In genomic region chrX:13212191-13212651, GRCh38 we compare ENCODE assay signal across 14 cellular contexts.
DNase-seq lines count a peak whose midpoint lies in the region; ATAC-seq and TF ChIP-seq lines count a peak whose summit lies in the region.
"Had no signal": no experiment of that assay in that cellular context is flagged by ENCODE, and none has a peak within 500 bp of the region (broad histone marks: within the 10 kb centered on the region; RNA-seq: fewer than 3 reads in every experiment).

No MANE protein-coding gene starts in this region.

- peaks cover 20% of the 10 kb centered on the region for H3K9me3 Mint-ChIP-seq in progenitor cell of endocrine pancreas (ENCODE audit: low read depth)
- no peaks in the 10 kb centered on the region for H3K9me3 Mint-ChIP-seq in effector memory CD8-positive, alpha-beta T cell
- H3K9me3 Mint-ChIP-seq: activated T-cell treated with anti-CD3 and anti-CD28 coated beads, Interleukin-2, amount 50 U/mL, for 4 hours had no signal

- TF ChIP-seq RAD21 in SK-N-SH (IDR thresholded peaks at IDR 0.05; ENCODE audit: low read length) = no peak

- H3K4me1 Mint-ChIP-seq in progenitor cell of endocrine pancreas (ENCODE audit: low read depth) = no peaks in the 10 kb centered on the region
- peaks cover 0 to 2% of the 10 kb centered on the region in 2 donors for H3K4me1 Mint-ChIP-seq in effector memory CD8-positive, alpha-beta T cell (ENCODE audit: low read depth in 2 of 2)

- ATAC-seq in GM18873 (IDR thresholded peaks at IDR 0.05; ENCODE audit: low FRiP score, unreplicated experiment) = no peak
- no peak for ATAC-seq in left lung
- no peak for ATAC-seq in effector memory CD8-positive, alpha-beta T cell (replicated peaks)
- ATAC-seq: activated T-cell treated with anti-CD3 and anti-CD28 coated beads, Interleukin-2, amount 50 U/mL, for 4 hours; sciatic nerve had no signal

- WGBS in SK-N-SH (ENCODE audit: low lambda C conversion rate) = 11% methylated on average over 1 of the region's 1 CpG
- WGBS in suprapubic skin = 35% methylated on average over 1 of the region's 1 CpG

- H3K36me3 ChIP-seq in HAP-1 (replicated peaks) (no peaks in the 10 kb centered on the region), SK-N-SH (replicated peaks in 1 of 2; ENCODE audit: control insufficient read depth in 1 of 2, insufficient read depth in 2 of 2, low read length in 1 of 2) (no peaks in the 10 kb centered on the region), left lung (no peaks in the 10 kb centered on the region), suprapubic skin (no peaks in the 10 kb centered on the region)

- H3K27ac ChIP-seq in SK-N-SH (ENCODE audit: low read depth in 2 of 2, low read length in 1 of 2) (peak overlapping the region; percentile 78 to 94; a peak in 3 of 4 replicates), left lung (peak overlapping the region in 1 of 2 donors; percentile 13), suprapubic skin (no peak overlapping the region)
- H3K27ac ChIP-seq: KMS-11 had no signal

- TF ChIP-seq EP300 in SK-N-SH (IDR thresholded peaks at IDR 0.05; ENCODE audit: borderline replicate concordance in 1 of 2, low read depth in 1 of 2, low read length in 1 of 2) = peak in 1 of 2 experiments; percentile 85; a peak in 2 of 4 replicates
- TF ChIP-seq EP300 in suprapubic skin (IDR thresholded peaks at IDR 0.05) = no peak

- H4K20me1 ChIP-seq in SK-N-SH (ENCODE audit: insufficient read depth) = no peaks in the 10 kb centered on the region

- H3K27me3 ChIP-seq in HAP-1 (ENCODE audit: low read depth) (no peaks in the 10 kb centered on the region), SK-N-SH (ENCODE audit: insufficient read depth) (no peaks in the 10 kb centered on the region), left lung (no peaks in the 10 kb centered on the region), suprapubic skin (no peaks in the 10 kb centered on the region)

- H3K27ac Mint-ChIP-seq in progenitor cell of endocrine pancreas = peak overlapping the region; percentile 43
- H3K27ac Mint-ChIP-seq in effector memory CD8-positive, alpha-beta T cell = no peak overlapping the region
- H3K27ac Mint-ChIP-seq: CD4-positive, alpha-beta memory T cell had no signal

- no peaks in the 10 kb centered on the region for H3K79me2 ChIP-seq in SK-N-SH (ENCODE audit: insufficient read depth)

- DNase-seq in HAP-1 (ENCODE audit: low spot score in 2 of 2) = peak; percentile 12 to 86
- DNase-seq in SK-N-SH = no peak
- peak; percentile 60 for DNase-seq in fibroblast of the aortic adventitia (ENCODE audit: low read depth)
- DNase-seq in progenitor cell of endocrine pancreas (ENCODE audit: low spot score, unreplicated experiment) = no peak
- no peak for DNase-seq in left lung
- DNase-seq in effector memory CD8-positive, alpha-beta T cell = no peak
- no peak for DNase-seq in suprapubic skin (ENCODE audit: low spot score in 2 of 2)
- DNase-seq: activated CD4-positive, CD25-positive, alpha-beta regulatory T cell treated with anti-CD3 and anti-CD28 coated beads, Interleukin-2, amount 50 U/mL, for 72 hours; activated T-cell treated with anti-CD3 and anti-CD28 coated beads, Interleukin-2, amount 50 U/mL, for 4 hours; CD4-positive, alpha-beta memory T cell; NCI-H2081 had no signal

- POLR2A ChIA-PET in SK-N-SH (lab: Yijun Ruan, JAX) = no interaction called here

- no peak overlapping the region for H3K4me3 Mint-ChIP-seq in progenitor cell of endocrine pancreas (ENCODE audit: low read depth)
- no peak overlapping the region for H3K4me3 Mint-ChIP-seq in effector memory CD8-positive, alpha-beta T cell
- H3K4me3 Mint-ChIP-seq: activated T-cell treated with anti-CD3 and anti-CD28 coated beads, Interleukin-2, amount 50 U/mL, for 4 hours; CD4-positive, alpha-beta memory T cell had no signal

- no peak for TF ChIP-seq POLR2A in suprapubic skin (IDR thresholded peaks at IDR 0.05)

- in situ Hi-C loops in HAP-1 (cut with MboI; ENCODE audit: low sequenced_read_pairs) = no loop called here

- H3F3A ChIP-seq in SK-N-SH (replicated peaks; ENCODE audit: insufficient read depth) = peaks cover 68% of the 10 kb centered on the region

- H3K4me1 ChIP-seq in HAP-1 (peaks cover 14% of the 10 kb centered on the region), SK-N-SH (ENCODE audit: control insufficient read depth in 1 of 2, insufficient read depth in 2 of 2, low read depth in 1 of 2, low read length in 1 of 2) (peaks cover 0 to 20% of the 10 kb centered on the region in 2 experiments; a peak in 1 of 4 replicates), left lung (no peaks in the 10 kb centered on the region), suprapubic skin (no peaks in the 10 kb centered on the region)

- CTCF ChIA-PET in SK-N-SH (lab: Yijun Ruan, JAX) = no interaction called here

- no peaks in the 10 kb centered on the region for H3K36me3 Mint-ChIP-seq in progenitor cell of endocrine pancreas (ENCODE audit: insufficient read depth)
- H3K36me3 Mint-ChIP-seq in effector memory CD8-positive, alpha-beta T cell (ENCODE audit: insufficient read depth) = no peaks in the 10 kb centered on the region
- H3K36me3 Mint-ChIP-seq: CD4-positive, alpha-beta memory T cell had no signal

- H2AFZ ChIP-seq in SK-N-SH (ENCODE audit: low read depth) = peak overlapping the region; percentile 21

- TF ChIP-seq CTCF in SK-N-SH (IDR thresholded peaks at IDR 0.05) = no peak
- no peak for TF ChIP-seq CTCF in fibroblast of the aortic adventitia (IDR thresholded peaks at IDR 0.05; ENCODE audit: insufficient read depth, low read length)
- TF ChIP-seq CTCF in progenitor cell of endocrine pancreas (IDR thresholded peaks at IDR 0.05; ENCODE audit: unreplicated experiment) = no peak
- no peak for TF ChIP-seq CTCF in left lung (IDR thresholded peaks at IDR 0.05)
- no peak for TF ChIP-seq CTCF in suprapubic skin (IDR thresholded peaks at IDR 0.05)

- no peaks in the 10 kb centered on the region for H3K27me3 Mint-ChIP-seq in progenitor cell of endocrine pancreas
- H3K27me3 Mint-ChIP-seq in effector memory CD8-positive, alpha-beta T cell = no peaks in the 10 kb centered on the region
- H3K27me3 Mint-ChIP-seq: CD4-positive, alpha-beta memory T cell had no signal

- H3K9me2 ChIP-seq in SK-N-SH = no peaks in the 10 kb centered on the region

- intact Hi-C loops in left lung (cut with DNase I) = no loop called here

- H3K4me3 ChIP-seq in HAP-1 (no peak overlapping the region), SK-N-SH (ENCODE audit: low read depth in 2 of 2, low read length in 1 of 2) (no peak overlapping the region; a peak in 1 of 4 replicates), fibroblast of the aortic adventitia (ENCODE audit: low read depth, low read length) (no peak overlapping the region), left lung (no peak overlapping the region), suprapubic skin (no peak overlapping the region)

- peak overlapping the region; percentile 52 for H3K9ac ChIP-seq in SK-N-SH
- H3K9ac ChIP-seq: KMS-11 had no signal

- H3K9me3 ChIP-seq in HAP-1 = no peaks in the 10 kb centered on the region
- no peaks in the 10 kb centered on the region for H3K9me3 ChIP-seq in SK-N-SH
- H3K9me3 ChIP-seq in left lung = no peaks in the 10 kb centered on the region
- no peaks in the 10 kb centered on the region for H3K9me3 ChIP-seq in suprapubic skin

- H3K4me2 ChIP-seq in SK-N-SH = peak overlapping the region; percentile 61
- H3K4me2 ChIP-seq: KMS-11 had no signal

TF ChIP-seq in SK-N-SH, 30 proteins besides CTCF, POLR2A, EP300 and RAD21 (continues in another document):
- peak; percentile 53; the same call in 1 of the 2 replicates for TF ChIP-seq TEAD4 (IDR thresholded peaks at IDR 0.05; ENCODE audit: borderline replicate concordance, insufficient read depth)
- no peak for TF ChIP-seq IRF3 (IDR thresholded peaks at IDR 0.05; ENCODE audit: low read depth, low read length)
- TF ChIP-seq CHD2 (IDR thresholded peaks at IDR 0.05; ENCODE audit: low read length, partially characterized antibody) = no peak
- TF ChIP-seq USF2 (IDR thresholded peaks at IDR 0.05; ENCODE audit: borderline replicate concordance, low read depth, low read length) = no peak
- no peak for TF ChIP-seq REST (IDR thresholded peaks at IDR 0.05; ENCODE audit: low read depth, low read length)

Comparison
In these comparisons a context has a peak if more than half of its experiments do, and no peak if none do; other contexts are left out.
1. DNase-seq: peak in HAP-1 (2 of 2) and fibroblast of the aortic adventitia (single experiment); none in SK-N-SH (single experiment), progenitor cell of endocrine pancreas (single experiment), left lung (0 of 2), effector memory CD8-positive, alpha-beta T cell (0 of 3) and suprapubic skin (0 of 2).